Comparison of ENCODE assay signal across 1 cellular context in genomic region chr1:16206547-16207317, GRCh38.
TF ChIP-seq lines count a peak whose summit lies in the region.

No MANE protein-coding gene starts in this region.

TF ChIP-seq in HEK293, 187 proteins besides CTCF, POLR2A, EP300 and RAD21 (continued from another document):
- TF ChIP-seq PRDM10 (tag by site-specific recombination; IDR thresholded peaks at IDR 0.05) (0 out of 2 replicates have a peak, but pooled peaks have one; percentile 44), ZNF692 (tag by site-specific recombination; IDR thresholded peaks at IDR 0.05) (peak; percentile 79), KLF1 (tag by site-specific recombination; IDR thresholded peaks at IDR 0.05) (no peak; the same call in 1 of the 2 replicates), SP2 (tag by site-specific recombination; IDR thresholded peaks at IDR 0.05) (peak; percentile 91), SP7 (tag by site-specific recombination; IDR thresholded peaks at IDR 0.05) (peak; percentile 74), REST (tag by site-specific recombination; IDR thresholded peaks at IDR 0.05) (no peak), ZNF202 (tag by site-specific recombination; IDR thresholded peaks at IDR 0.05; ENCODE audit: borderline replicate concordance) (no peak), ZNF223 (tag by site-specific recombination; IDR thresholded peaks at IDR 0.05) (peak; percentile 74; the same call in 1 of the 2 replicates), ZFP69B (tag by site-specific recombination; IDR thresholded peaks at IDR 0.05) (peak; percentile 34; the same call in 1 of the 2 replicates), ZNF488 (tag by site-specific recombination; IDR thresholded peaks at IDR 0.05) (no peak), ZNF664 (tag by site-specific recombination; IDR thresholded peaks at IDR 0.05) (no peak), ZNF610 (tag by site-specific recombination; IDR thresholded peaks at IDR 0.05; ENCODE audit: borderline replicate concordance) (no peak), GLIS2 (tag by site-specific recombination; IDR thresholded peaks at IDR 0.05) (peak; percentile 79), ZBTB20 (tag by site-specific recombination; IDR thresholded peaks at IDR 0.05) (peak; percentile 42; the same call in 1 of the 2 replicates), KLF8 (tag by site-specific recombination; IDR thresholded peaks at IDR 0.05) (peak; percentile 53), ZNF394 (tag by site-specific recombination; IDR thresholded peaks at IDR 0.05; ENCODE audit: borderline replicate concordance) (0 out of 2 replicates have a peak, but pooled peaks have one; percentile 38), ZNF629 (tag by site-specific recombination; IDR thresholded peaks at IDR 0.05) (peak; percentile 49), ZNF114 (tag by site-specific recombination; IDR thresholded peaks at IDR 0.05) (no peak), ZBTB6 (tag by site-specific recombination; IDR thresholded peaks at IDR 0.05) (peak; percentile 86), KLF16 (tag by site-specific recombination; IDR thresholded peaks at IDR 0.05) (peak; percentile 54; the same call in 1 of the 2 replicates), ZNF561 (tag by site-specific recombination; IDR thresholded peaks at IDR 0.05; ENCODE audit: borderline replicate concordance) (peak; percentile 63; the same call in 1 of the 2 replicates), ZNF311 (tag by site-specific recombination; IDR thresholded peaks at IDR 0.05; ENCODE audit: borderline replicate concordance) (no peak), ZBTB8A (tag by site-specific recombination; IDR thresholded peaks at IDR 0.05) (peak; percentile 69)
- TF ChIP-seq, protein P1, sequence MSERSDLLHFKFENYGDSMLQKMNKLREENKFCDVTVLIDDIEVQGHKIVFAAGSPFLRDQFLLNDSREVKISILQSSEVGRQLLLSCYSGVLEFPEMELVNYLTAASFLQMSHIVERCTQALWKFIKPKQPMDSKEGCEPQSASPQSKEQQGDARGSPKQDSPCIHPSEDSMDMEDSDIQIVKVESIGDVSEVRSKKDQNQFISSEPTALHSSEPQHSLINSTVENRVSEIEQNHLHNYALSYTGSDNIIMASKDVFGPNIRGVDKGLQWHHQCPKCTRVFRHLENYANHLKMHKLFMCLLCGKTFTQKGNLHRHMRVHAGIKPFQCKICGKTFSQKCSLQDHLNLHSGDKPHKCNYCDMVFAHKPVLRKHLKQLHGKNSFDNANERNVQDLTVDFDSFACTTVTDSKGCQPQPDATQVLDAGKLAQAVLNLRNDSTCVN (tag by site-specific recombination; optimal IDR thresholded peaks at IDR 0.05) = peak; percentile 97
- TF ChIP-seq, protein P2, sequence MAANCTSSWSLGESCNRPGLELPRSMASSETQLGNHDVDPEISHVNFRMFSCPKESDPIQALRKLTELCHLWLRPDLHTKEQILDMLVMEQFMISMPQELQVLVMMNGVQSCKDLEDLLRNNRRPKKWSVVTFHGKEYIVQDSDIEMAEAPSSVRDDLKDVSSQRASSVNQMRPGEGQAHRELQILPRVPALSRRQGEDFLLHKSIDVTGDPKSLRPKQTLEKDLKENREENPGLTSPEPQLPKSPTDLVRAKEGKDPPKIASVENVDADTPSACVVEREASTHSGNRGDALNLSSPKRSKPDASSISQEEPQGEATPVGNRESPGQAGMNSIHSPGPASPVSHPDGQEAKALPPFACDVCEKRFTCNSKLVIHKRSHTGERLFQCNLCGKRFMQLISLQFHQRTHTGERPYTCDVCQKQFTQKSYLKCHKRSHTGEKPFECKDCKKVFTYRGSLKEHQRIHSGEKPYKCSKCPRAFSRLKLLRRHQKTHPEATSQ (tag by site-specific recombination; IDR thresholded peaks at IDR 0.05) = peak; percentile 80; the same call in 1 of the 2 replicates
- TF ChIP-seq, protein P3, sequence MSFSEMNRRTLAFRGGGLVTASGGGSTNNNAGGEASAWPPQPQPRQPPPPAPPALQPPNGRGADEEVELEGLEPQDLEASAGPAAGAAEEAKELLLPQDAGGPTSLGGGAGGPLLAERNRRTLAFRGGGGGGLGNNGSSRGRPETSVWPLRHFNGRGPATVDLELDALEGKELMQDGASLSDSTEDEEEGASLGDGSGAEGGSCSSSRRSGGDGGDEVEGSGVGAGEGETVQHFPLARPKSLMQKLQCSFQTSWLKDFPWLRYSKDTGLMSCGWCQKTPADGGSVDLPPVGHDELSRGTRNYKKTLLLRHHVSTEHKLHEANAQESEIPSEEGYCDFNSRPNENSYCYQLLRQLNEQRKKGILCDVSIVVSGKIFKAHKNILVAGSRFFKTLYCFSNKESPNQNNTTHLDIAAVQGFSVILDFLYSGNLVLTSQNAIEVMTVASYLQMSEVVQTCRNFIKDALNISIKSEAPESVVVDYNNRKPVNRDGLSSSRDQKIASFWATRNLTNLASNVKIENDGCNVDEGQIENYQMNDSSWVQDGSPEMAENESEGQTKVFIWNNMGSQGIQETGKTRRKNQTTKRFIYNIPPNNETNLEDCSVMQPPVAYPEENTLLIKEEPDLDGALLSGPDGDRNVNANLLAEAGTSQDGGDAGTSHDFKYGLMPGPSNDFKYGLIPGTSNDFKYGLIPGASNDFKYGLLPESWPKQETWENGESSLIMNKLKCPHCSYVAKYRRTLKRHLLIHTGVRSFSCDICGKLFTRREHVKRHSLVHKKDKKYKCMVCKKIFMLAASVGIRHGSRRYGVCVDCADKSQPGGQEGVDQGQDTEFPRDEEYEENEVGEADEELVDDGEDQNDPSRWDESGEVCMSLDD (tag by site-specific recombination; IDR thresholded peaks at IDR 0.05) = no peak; the same call in 1 of the 2 replicates
TF ChIP-seq in HEK293: peak in this region for 45.
